ENCODE assay signal across 23 cellular contexts in the genomic region with DNA sequence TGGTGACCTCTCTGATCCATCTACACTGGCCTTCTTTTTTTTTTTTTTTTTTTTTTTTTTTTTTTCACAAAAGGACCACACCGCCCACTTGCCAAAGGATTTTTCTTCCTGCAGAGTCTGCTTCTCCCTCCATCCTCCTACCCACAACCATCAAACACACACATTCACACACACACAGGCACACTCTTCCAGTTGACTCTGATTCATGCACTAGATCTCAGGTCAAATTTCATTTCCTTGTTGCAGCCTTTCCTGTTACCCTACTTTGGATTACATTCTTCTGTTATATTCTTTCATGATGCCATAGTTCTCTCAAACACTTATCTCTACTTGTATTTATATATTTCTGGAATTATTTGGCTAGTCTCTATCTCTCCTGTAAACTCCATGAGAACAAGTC.
"Had no signal": no experiment of that assay in that cellular context is flagged by ENCODE, and none has a peak within 500 bp of the region (broad histone marks: within the 10 kb centered on the region; RNA-seq: fewer than 3 reads in every experiment).

No MANE protein-coding gene starts in this region.

- H3K27me3 ChIP-seq: brain microvascular endothelial cell, right lobe of liver, suprapubic skin had no signal

- H3K36me3 ChIP-seq: brain microvascular endothelial cell, lower lobe of right lung, prostate gland, right lobe of liver, suprapubic skin had no signal

- H3K9me3 ChIP-seq: lower lobe of right lung, prostate gland, right lobe of liver, suprapubic skin had no signal

- H3K4me1 ChIP-seq: lower lobe of right lung, prostate gland, right lobe of liver, suprapubic skin had no signal

- H3K4me3 Mint-ChIP-seq: activated CD4-positive, alpha-beta T cell treated with anti-CD3 and anti-CD28 coated beads, Interleukin-2, amount 10 ng/mL, durations not matched to agents 24 days and 14 days; activated CD8-positive, alpha-beta T cell treated with anti-CD3 and anti-CD28 coated beads, Interleukin-2, amount 10 ng/mL, durations not matched to agents 7 days and 5 days; activated naive CD8-positive, alpha-beta T cell; activated T-cell treated with anti-CD3 and anti-CD28 coated beads, Interleukin-2, amount 50 U/mL, for 72 hours; mesothelial cell of epicardium; type B pancreatic cell had no signal

- H3K27ac ChIP-seq: brain microvascular endothelial cell, lower lobe of right lung, prostate gland, right lobe of liver, suprapubic skin had no signal

- FAIRE-seq: TTC549 had no signal

- H3K36me3 Mint-ChIP-seq: activated naive CD8-positive, alpha-beta T cell; type B pancreatic cell had no signal

- H3K9me3 Mint-ChIP-seq: type B pancreatic cell had no signal

- H3K4me1 Mint-ChIP-seq: activated CD4-positive, alpha-beta T cell treated with anti-CD3 and anti-CD28 coated beads, Interleukin-2, amount 10 ng/mL, durations not matched to agents 24 days and 14 days had no signal

- H3K27me3 Mint-ChIP-seq: activated CD4-positive, alpha-beta T cell treated with anti-CD3 and anti-CD28 coated beads, Interleukin-2, amount 10 ng/mL, durations not matched to agents 24 days and 14 days; activated naive CD8-positive, alpha-beta T cell; type B pancreatic cell had no signal

- H3K4me3 ChIP-seq: lower lobe of right lung, prostate gland, right lobe of liver, smooth muscle cell, suprapubic skin had no signal

- ATAC-seq: activated CD8-positive, alpha-beta T cell treated with anti-CD3 and anti-CD28 coated beads, Interleukin-2, amount 10 ng/mL, durations not matched to agents 7 days and 5 days; activated T-cell treated with anti-CD3 and anti-CD28 coated beads, Interleukin-2, amount 50 U/mL, for 72 hours; left colon; lower lobe of right lung; right lobe of liver; stimulated activated naive CD8-positive, alpha-beta T cell treated with anti-CD3 and anti-CD28 coated beads, Interleukin-15, Interleukin-2, amounts not matched to agents 100 U/mL and 50 U/mL, for 24 hours had no signal

- H3K27ac Mint-ChIP-seq: activated CD4-positive, alpha-beta T cell treated with anti-CD3 and anti-CD28 coated beads, Interleukin-2, amount 10 ng/mL, durations not matched to agents 24 days and 14 days; activated CD8-positive, alpha-beta T cell treated with anti-CD3 and anti-CD28 coated beads, Interleukin-2, amount 10 ng/mL, durations not matched to agents 7 days and 5 days; activated naive CD8-positive, alpha-beta T cell; activated T-cell treated with anti-CD3 and anti-CD28 coated beads, Interleukin-2, amount 50 U/mL, for 72 hours; mesothelial cell of epicardium; type B pancreatic cell had no signal

- H3K4me2 ChIP-seq: smooth muscle cell had no signal

- DNase-seq: activated CD4-positive, alpha-beta T cell treated with anti-CD3 and anti-CD28 coated beads, Interleukin-2, amount 10 ng/mL, durations not matched to agents 24 days and 14 days; activated CD4-positive, CD25-positive, alpha-beta regulatory T cell; activated CD8-positive, alpha-beta memory T cell treated with anti-CD3 and anti-CD28 coated beads, Interleukin-2, amount 50 U/mL, for 4 hours; activated CD8-positive, alpha-beta T cell treated with anti-CD3 and anti-CD28 coated beads, Interleukin-2, amount 10 ng/mL, durations not matched to agents 7 days and 5 days; activated gamma-delta T cell treated with Interleukin-2 at 50 U/mL for 16 hours; activated T-cell treated with anti-CD3 and anti-CD28 coated beads, Interleukin-2, amount 50 U/mL, for 72 hours; amygdala; brain microvascular endothelial cell; erythroblast; glutamatergic neuron; left colon; lower lobe of right lung; right lobe of liver; stimulated activated CD4-positive, alpha-beta T cell treated with anti-CD3 and anti-CD28 coated beads, Interleukin-4, amount 100 ng/mL, for 4 hours; stimulated activated CD8-positive, alpha-beta memory T cell treated with anti-CD3 and anti-CD28 coated beads, Interleukin-4, amount 100 ng/mL, for 48 hours; stimulated activated naive CD8-positive, alpha-beta T cell treated with anti-CD3 and anti-CD28 coated beads, Interleukin-15, Interleukin-2, amounts not matched to agents 100 U/mL and 50 U/mL, for 24 hours had no signal
